ENCODE assay signal across 1 cellular context in genomic region chr1:1920057-1920607, GRCh38.
TF ChIP-seq lines count a peak whose summit lies in the region.

No MANE protein-coding gene starts in this region.

TF ChIP-seq in K562, 482 proteins besides CTCF, POLR2A, EP300 and RAD21:
- TF ChIP-seq HMGXB4 (CRISPR knock-in tag; IDR thresholded peaks at IDR 0.05), result no peak
- TF ChIP-seq ZNF639 (CRISPR knock-in tag; conservative IDR thresholded peaks at IDR 0.05 in 1 of 2, IDR thresholded peaks at IDR 0.05 in 1 of 2), result 0 out of 4 replicates have a peak, but pooled peaks of 1 of the 2 experiments have one; percentile 43
- TF ChIP-seq KDM1A (IDR thresholded peaks at IDR 0.05), result no peak
- no peak for TF ChIP-seq ZBTB17 (CRISPR knock-in tag; IDR thresholded peaks at IDR 0.05)
- TF ChIP-seq ERF (CRISPR knock-in tag; IDR thresholded peaks at IDR 0.05), result 0 out of 2 replicates have a peak, but pooled peaks have one; percentile 1
TF ChIP-seq in K562: peak in this region for 2.
